ENCODE assay signal across 8 cellular contexts in the genomic region with DNA sequence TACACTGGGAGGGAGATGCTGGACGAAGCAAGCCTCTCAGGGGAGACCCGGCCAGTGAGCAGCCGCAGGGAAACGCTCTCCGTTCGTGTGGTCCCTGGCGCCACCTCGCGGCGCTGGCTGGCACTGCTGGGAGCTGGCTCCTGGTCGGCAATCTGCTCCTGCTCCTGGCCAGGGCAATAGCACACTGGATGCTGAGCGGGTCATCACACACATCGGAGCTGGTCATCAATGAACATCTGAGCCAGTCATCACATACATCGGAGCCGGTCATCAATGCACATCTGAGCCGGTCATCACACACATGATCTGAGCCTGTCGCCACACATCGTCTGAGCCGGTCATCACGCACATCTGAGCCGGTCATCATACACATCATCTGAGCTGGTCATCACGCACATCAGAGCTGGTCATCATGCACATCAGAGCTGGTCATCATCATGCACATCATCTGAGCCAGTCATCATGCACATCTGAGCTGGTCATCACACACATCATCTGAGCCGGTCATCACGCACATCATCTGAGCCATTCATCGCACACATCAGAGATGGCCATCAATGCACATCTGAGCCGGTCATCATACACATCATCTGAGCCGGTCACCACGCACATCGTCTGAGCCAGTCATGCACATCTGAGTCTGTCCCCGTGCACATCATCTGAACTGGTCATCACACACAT.
A peak's percentile ranks its signal among the peaks of the same experiment; 100 is the strongest.
DNase-seq lines count a peak whose midpoint lies in the region; ATAC-seq and TF ChIP-seq lines count a peak whose summit lies in the region.

No MANE protein-coding gene starts in this region.

- ATAC-seq in natural killer cell (peak; percentile 48 to 80 (median 80)), GM21528 (IDR thresholded peaks at IDR 0.05; ENCODE audit: low FRiP score, unreplicated experiment) (no peak)

- H3K4me1 Mint-ChIP-seq in Calu3 (ENCODE audit: low read depth, unreplicated experiment): no peaks in the 10 kb centered on the region
- peaks cover 0 to 24% of the 10 kb centered on the region in 2 donors for H3K4me1 Mint-ChIP-seq in natural killer cell

- peak; percentile 86 for TF ChIP-seq RAD21 in Ishikawa (IDR thresholded peaks at IDR 0.05; ENCODE audit: low read depth)

- TF ChIP-seq EP300 in Ishikawa (IDR thresholded peaks at IDR 0.05; ENCODE audit: borderline replicate concordance): no peak

- H3K4me3 Mint-ChIP-seq in Calu3 (ENCODE audit: low read depth, unreplicated experiment) (no peak overlapping the region), natural killer cell (no peak overlapping the region)

- H3K27me3 Mint-ChIP-seq in Calu3 (ENCODE audit: unreplicated experiment): peaks cover 98% of the 10 kb centered on the region
- H3K27me3 Mint-ChIP-seq in natural killer cell (ENCODE audit: low read depth in 2 of 2): peaks cover 15 to 40% of the 10 kb centered on the region in 2 donors

- peak; percentile 88 for TF ChIP-seq CTCF in Calu3 (IDR thresholded peaks at IDR 0.05; ENCODE audit: unreplicated experiment)
- TF ChIP-seq CTCF in natural killer cell (IDR thresholded peaks at IDR 0.05): peak; percentile 79

- intact Hi-C loops in Calu3 (cut with micrococcal nuclease; ENCODE audit: unreplicated experiment): loop anchor here (2.0 kb wide), 2 partner anchors 205 to 307 kb away; no protein-coding TSS in a partner anchor
- intact Hi-C loops in natural killer cell (cut with micrococcal nuclease): no loop called here

- H3K36me3 Mint-ChIP-seq in Calu3 (ENCODE audit: insufficient read depth, unreplicated experiment) (no peaks in the 10 kb centered on the region), natural killer cell (no peaks in the 10 kb centered on the region)

- DNase-seq in Calu3: peak; percentile 90
- DNase-seq in activated T-helper 1 cell treated with Interleukin-2 at 50 U/mL for 16 hours (ENCODE audit: low read depth): peak; percentile 42
- DNase-seq in fibroblast of gingiva (ENCODE audit: low read depth): peak; percentile 31
- DNase-seq in natural killer cell: peak; percentile 64
- peak; percentile 59 for DNase-seq in stimulated activated naive CD4-positive, alpha-beta T cell treated with Interleukin-2 at 50 U/mL for 16 hours (lab: John Stamatoyannopoulos, UW)

- CTCF ChIA-PET in Calu3 (lab: Charles Lee): interaction anchor here (0.6 to 2.9 kb wide), 13 partner anchors 10 to 522 kb away, joined by 3 to 29 read pairs (median 4); no protein-coding TSS in a partner anchor

- BruUV-seq in Calu3 (replicated peaks; lab: Mats Ljungman, UMichigan): no TSS peak

- no peaks in the 10 kb centered on the region for H3K9me3 Mint-ChIP-seq in Calu3 (ENCODE audit: low read depth, unreplicated experiment)
- no peaks in the 10 kb centered on the region for H3K9me3 Mint-ChIP-seq in natural killer cell

- H3K27ac Mint-ChIP-seq in Calu3 (ENCODE audit: unreplicated experiment) (no peak overlapping the region), natural killer cell (no peak overlapping the region)

TF ChIP-seq in Ishikawa, 13 proteins besides CTCF, POLR2A, EP300 and RAD21:
- TF ChIP-seq ZBTB7A (IDR thresholded peaks at IDR 0.05; ENCODE audit: low read depth) (no peak), TCF12 (IDR thresholded peaks at IDR 0.05; ENCODE audit: low read depth) (no peak), EGR1 (IDR thresholded peaks at IDR 0.05) (no peak), FOXM1 (IDR thresholded peaks at IDR 0.05; ENCODE audit: borderline replicate concordance, low read depth) (no peak), TAF1 (IDR thresholded peaks at IDR 0.05; ENCODE audit: low read depth) (no peak), NFIC (IDR thresholded peaks at IDR 0.05) (no peak)
- TF ChIP-seq, protein P1, sequence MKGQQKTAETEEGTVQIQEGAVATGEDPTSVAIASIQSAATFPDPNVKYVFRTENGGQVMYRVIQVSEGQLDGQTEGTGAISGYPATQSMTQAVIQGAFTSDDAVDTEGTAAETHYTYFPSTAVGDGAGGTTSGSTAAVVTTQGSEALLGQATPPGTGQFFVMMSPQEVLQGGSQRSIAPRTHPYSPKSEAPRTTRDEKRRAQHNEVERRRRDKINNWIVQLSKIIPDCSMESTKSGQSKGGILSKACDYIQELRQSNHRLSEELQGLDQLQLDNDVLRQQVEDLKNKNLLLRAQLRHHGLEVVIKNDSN (IDR thresholded peaks at IDR 0.05): no peak
- TF ChIP-seq, protein P2, sequence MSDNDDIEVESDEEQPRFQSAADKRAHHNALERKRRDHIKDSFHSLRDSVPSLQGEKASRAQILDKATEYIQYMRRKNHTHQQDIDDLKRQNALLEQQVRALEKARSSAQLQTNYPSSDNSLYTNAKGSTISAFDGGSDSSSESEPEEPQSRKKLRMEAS (IDR thresholded peaks at IDR 0.05): no peak
TF ChIP-seq in Ishikawa: peak in this region for 0.

TF ChIP-seq in PFSK-1, 5 proteins besides CTCF, POLR2A, EP300 and RAD21:
- TF ChIP-seq FOXP2 (optimal IDR thresholded peaks at IDR 0.05; ENCODE audit: borderline replicate concordance, extremely low read depth, extremely low read length, insufficient read depth): peak; percentile 53
- no peak for TF ChIP-seq POLR2AphosphoS5 (IDR thresholded peaks at IDR 0.05; ENCODE audit: low read depth, low read length)

Comparison
In these comparisons a context has a peak if more than half of its experiments do, and no peak if none do; other contexts are left out.
1. DNase-seq: peak in every context shown above with its lines; median percentile 90 in Calu3; 64 in natural killer cell; 59 in stimulated activated naive CD4-positive, alpha-beta T cell treated with Interleukin-2 at 50 U/mL for 16 hours; 42 in activated T-helper 1 cell treated with Interleukin-2 at 50 U/mL for 16 hours; 31 in fibroblast of gingiva.